Comparison of ENCODE assay signal across 12 cellular contexts in the genomic region with DNA sequence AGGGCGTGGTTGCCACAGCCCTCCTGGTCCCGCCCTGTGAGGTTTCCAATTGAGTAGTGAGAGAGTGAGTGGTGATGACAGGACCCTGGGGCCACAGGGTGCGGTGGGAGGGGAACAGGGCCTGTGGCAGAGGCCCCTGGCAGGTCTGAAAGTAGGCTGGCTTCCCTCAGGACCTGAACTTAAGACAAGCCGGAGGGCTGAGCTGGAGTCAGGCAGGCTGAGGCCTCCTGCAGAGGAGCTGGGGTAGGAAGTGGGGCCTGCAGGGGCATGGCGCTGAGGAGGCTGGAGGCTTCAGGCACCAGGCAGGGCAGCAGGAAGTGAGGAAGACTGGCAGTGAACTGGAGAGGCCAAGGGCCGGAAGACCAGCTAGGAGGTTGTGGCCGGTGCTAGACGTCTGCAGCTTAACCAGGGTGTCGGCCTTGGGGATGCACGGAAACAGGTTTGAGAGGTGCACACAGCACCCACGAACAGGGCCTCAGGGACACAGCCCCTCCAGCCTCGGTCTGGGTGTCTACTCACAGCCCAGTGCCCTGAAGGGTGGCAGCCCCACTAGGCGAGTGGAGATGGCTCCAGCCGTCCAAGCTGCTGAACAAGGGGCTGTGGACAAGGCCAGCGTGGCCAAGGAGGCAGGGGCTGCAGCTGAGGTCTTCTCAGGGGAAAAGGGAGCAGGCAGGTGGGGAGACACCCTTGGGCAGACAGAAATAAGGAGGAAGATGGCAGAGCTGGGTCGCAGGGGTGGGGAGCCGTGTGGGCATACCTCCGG. TPM values are rescaled to one million over a fixed set of nuclear protein-coding genes. Genes with fewer than 3 reads are reported as not detected.
DNase-seq lines count a peak whose midpoint lies in the region; ATAC-seq, FAIRE-seq and TF ChIP-seq lines count a peak whose summit lies in the region.
"Had no signal": no experiment of that assay in that cellular context is flagged by ENCODE, and none has a peak within 500 bp of the region (broad histone marks: within the 10 kb centered on the region; RNA-seq: fewer than 3 reads in every experiment).

No MANE protein-coding gene starts in this region.

- H3K9me3 Mint-ChIP-seq in CD4-positive, CD25-positive, alpha-beta regulatory T cell = no peaks in the 10 kb centered on the region
- H3K9me3 Mint-ChIP-seq in HFFc6 = no peaks in the 10 kb centered on the region
- H3K9me3 Mint-ChIP-seq: nephron progenitor cell had no signal

- no peaks in the 10 kb centered on the region for H3K36me3 Mint-ChIP-seq in CD4-positive, CD25-positive, alpha-beta regulatory T cell
- no peaks in the 10 kb centered on the region for H3K36me3 Mint-ChIP-seq in HFFc6 (ENCODE audit: low read depth)

- peak in 1 of 3 donors; percentile 71 for DNase-seq in CD4-positive, CD25-positive, alpha-beta regulatory T cell
- peak; percentile 15 for DNase-seq in MV-4-11 (lab: John Stamatoyannopoulos, UW)
- DNase-seq in activated effector memory CD4-positive, alpha-beta T cell treated with Interleukin-2 at 50 U/mL for 16 hours = peak; percentile 30
- peak; percentile 24 for DNase-seq in small intestine
- no peak for DNase-seq in HFFc6
- DNase-seq in PC-3 = no peak
- DNase-seq in OCI-M2 (lab: John Stamatoyannopoulos, UW; ENCODE audit: unreplicated experiment) = no peak
- DNase-seq: esophagus squamous epithelium, NCI-H1436 treated with DMSO at 0.1 percent for 48 hours, nephron progenitor cell had no signal

- peak; percentile 45 to 48 for ATAC-seq in CD4-positive, CD25-positive, alpha-beta regulatory T cell (ENCODE audit: low read depth in 2 of 2)
- no peak for ATAC-seq in PC-3
- no peak for ATAC-seq in HG02759 (IDR thresholded peaks at IDR 0.05; ENCODE audit: unreplicated experiment)

- no peak for TF ChIP-seq CTCF in HFFc6 (IDR thresholded peaks at IDR 0.05)
- no peak for TF ChIP-seq CTCF in PC-3 (conservative IDR thresholded peaks at IDR 0.05; ENCODE audit: low read depth, low read length)

- no peaks in the 10 kb centered on the region for H4K20me1 ChIP-seq in PC-3 (ENCODE audit: low read length)

- H3K27ac Mint-ChIP-seq in CD4-positive, CD25-positive, alpha-beta regulatory T cell = peak overlapping the region; percentile 88 to 96 (median 93)
- no peak overlapping the region for H3K27ac Mint-ChIP-seq in HFFc6
- H3K27ac Mint-ChIP-seq: nephron progenitor cell had no signal

- H3K9me2 ChIP-seq in PC-3 (replicated peaks; ENCODE audit: low read length) = no peaks in the 10 kb centered on the region

- H3F3A ChIP-seq in PC-3 (ENCODE audit: low read length, unreplicated experiment) = no peaks in the 10 kb centered on the region

- no peaks in the 10 kb centered on the region for H3K79me2 ChIP-seq in PC-3 (ENCODE audit: low read length)

- peak overlapping the region; percentile 73 for H3K27ac ChIP-seq in CD4-positive, CD25-positive, alpha-beta regulatory T cell (ENCODE audit: insufficient read depth, low read length, poor library complexity, severe bottlenecking)
- H3K27ac ChIP-seq in small intestine (ENCODE audit: low read depth in 1 of 2, low read length in 1 of 2) = peak overlapping the region; percentile 2 to 51
- no peak overlapping the region for H3K27ac ChIP-seq in PC-3 (ENCODE audit: low read length)
- H3K27ac ChIP-seq: breast epithelium had no signal

- H3K4me3 ChIP-seq in CD4-positive, CD25-positive, alpha-beta regulatory T cell (ENCODE audit: low read depth, low read length) = peak overlapping the region; percentile 24
- H3K4me3 ChIP-seq in small intestine (ENCODE audit: low read depth in 1 of 2, low read length in 2 of 2) = peak overlapping the region in 1 of 2 donors; percentile 21
- no peak overlapping the region for H3K4me3 ChIP-seq in PC-3 (ENCODE audit: low read length)
- H3K4me3 ChIP-seq: breast epithelium had no signal

- FAIRE-seq in small intestine (lab: Jason Lieb, UNC) = no peak

- H2AFZ ChIP-seq in PC-3 (ENCODE audit: low read length) = no peak overlapping the region

- BruUV-seq in PC-3 (replicated peaks; lab: Mats Ljungman, UMichigan) = no TSS peak

- no peaks in the 10 kb centered on the region for H3K36me3 ChIP-seq in CD4-positive, CD25-positive, alpha-beta regulatory T cell (ENCODE audit: control insufficient read depth, insufficient read depth, low read length)
- no peaks in the 10 kb centered on the region for H3K36me3 ChIP-seq in small intestine (ENCODE audit: control insufficient read depth in 2 of 2, insufficient read depth in 2 of 2, low read length in 2 of 2)
- no peaks in the 10 kb centered on the region for H3K36me3 ChIP-seq in PC-3 (ENCODE audit: low read depth, low read length)
- H3K36me3 ChIP-seq: breast epithelium, esophagus squamous epithelium had no signal

- H3K27me3 Mint-ChIP-seq in CD4-positive, CD25-positive, alpha-beta regulatory T cell = no peaks in the 10 kb centered on the region
- H3K27me3 Mint-ChIP-seq in HFFc6 (ENCODE audit: insufficient read depth) = peaks cover 18% of the 10 kb centered on the region

- H3K4me1 Mint-ChIP-seq in CD4-positive, CD25-positive, alpha-beta regulatory T cell = peaks cover 5 to 49% (median 31%) of the 10 kb centered on the region in 4 donors
- H3K4me1 Mint-ChIP-seq in HFFc6 (ENCODE audit: low read depth) = no peaks in the 10 kb centered on the region; the same call in 1 of the 2 replicates

- WGBS in small intestine, 3 donors = 64 to 76% (median 72%) methylated on average over 18 of the region's 18 CpGs

- no peak overlapping the region for H3K4me2 ChIP-seq in PC-3 (ENCODE audit: low read length)

- no peaks in the 10 kb centered on the region for H3K27me3 ChIP-seq in CD4-positive, CD25-positive, alpha-beta regulatory T cell (ENCODE audit: control insufficient read depth, insufficient read depth, low read length)
- H3K27me3 ChIP-seq in small intestine (ENCODE audit: control insufficient read depth in 2 of 2, insufficient read depth in 2 of 2, low read length in 2 of 2) (no peaks in the 10 kb centered on the region), PC-3 (ENCODE audit: low read length) (no peaks in the 10 kb centered on the region)
- H3K27me3 ChIP-seq: breast epithelium had no signal

- CTCF ChIA-PET in PC-3 (lab: Charles Lee) = no interaction called here

- peaks cover 44% of the 10 kb centered on the region for H3K4me1 ChIP-seq in CD4-positive, CD25-positive, alpha-beta regulatory T cell (ENCODE audit: control insufficient read depth, insufficient read depth, low read length, poor library complexity, severe bottlenecking)
- no peaks in the 10 kb centered on the region for H3K4me1 ChIP-seq in small intestine (ENCODE audit: control insufficient read depth in 2 of 2, insufficient read depth in 1 of 2, low read depth in 1 of 2, low read length in 1 of 2)
- H3K4me1 ChIP-seq in PC-3 (ENCODE audit: insufficient read depth, low read length) = no peaks in the 10 kb centered on the region
- H3K4me1 ChIP-seq: breast epithelium had no signal

- no peaks in the 10 kb centered on the region for H3K9me3 ChIP-seq in CD4-positive, CD25-positive, alpha-beta regulatory T cell (ENCODE audit: control insufficient read depth in 2 of 2, low read length in 2 of 2)
- H3K9me3 ChIP-seq in small intestine (ENCODE audit: control insufficient read depth, low read depth) (no peaks in the 10 kb centered on the region), PC-3 (ENCODE audit: low read length) (no peaks in the 10 kb centered on the region)
- H3K9me3 ChIP-seq: breast epithelium, esophagus squamous epithelium had no signal

- intact Hi-C loops in PC-3 (cut with micrococcal nuclease) = loop anchor here (5.0 kb wide), 1 partner anchor 38 kb away; no protein-coding TSS in a partner anchor

- H3K9ac ChIP-seq in PC-3 (ENCODE audit: low read length) = no peak overlapping the region

- peak overlapping the region; percentile 26 to 71 (median 71) for H3K4me3 Mint-ChIP-seq in CD4-positive, CD25-positive, alpha-beta regulatory T cell
- H3K4me3 Mint-ChIP-seq in HFFc6 = no peak overlapping the region
- H3K4me3 Mint-ChIP-seq: nephron progenitor cell had no signal

- POLR2A ChIA-PET in PC-3 (lab: Charles Lee; ENCODE audit: unreplicated experiment) = no interaction called here

RNA-seq across cellular contexts. Expression of gene POP4, which starts 17.8 kb away (rescaled TPM):
- total RNA-seq in CD4-positive, CD25-positive, alpha-beta regulatory T cell = 64.3 TPM
- polyA plus RNA-seq in CD4-positive, CD25-positive, alpha-beta regulatory T cell = 100 to 1,000 TPM; 162 to 202 (median 190) TPM
- polyA plus RNA-seq in small intestine = 100 to 1,000 TPM in 1 of 3 donors, 10 to 100 TPM in 2; 79.9 to 102 (median 81.6) TPM
- 100 to 1,000 TPM in 2 of 6 experiments, 10 to 100 TPM in 4; 73.9 to 104 (median 88.8) TPM for total RNA-seq in HFFc6 (2021; fragmentation: NEBNext Ultra II Directional; extraction: Animal tissue kit (Norgen Biotek cat#: 25700))
- total RNA-seq in PC-3 (2014; rRNA removed) = 99.7 and 115 TPM in 2 replicates

RNA-seq across cellular contexts. Expression of gene PLEKHF1, which starts 41.4 kb away (rescaled TPM):
- 21.0 TPM for total RNA-seq in CD4-positive, CD25-positive, alpha-beta regulatory T cell
- 10 to 100 TPM; 23.5 to 49.3 (median 35.2) TPM for polyA plus RNA-seq in CD4-positive, CD25-positive, alpha-beta regulatory T cell
- polyA plus RNA-seq in small intestine = 10 to 100 TPM in 2 of 3 donors, 1 to 10 TPM in 1; 2.2 to 12.2 (median 12.0) TPM
- total RNA-seq in HFFc6 (2021; fragmentation: NEBNext Ultra II Directional; extraction: Animal tissue kit (Norgen Biotek cat#: 25700)) = 1 to 10 TPM; 1.4 to 2.8 (median 2.6) TPM
- 15.9 and 19.7 TPM in 2 replicates for total RNA-seq in PC-3 (2014; rRNA removed)

Comparison
In these comparisons a context has a peak if more than half of its experiments do, and no peak if none do; other contexts are left out.
1. ATAC-seq: peak in CD4-positive, CD25-positive, alpha-beta regulatory T cell (2 of 2); none in PC-3 (single experiment) and HG02759 (single experiment).
2. DNase-seq: peak in MV-4-11 (single experiment), activated effector memory CD4-positive, alpha-beta T cell treated with Interleukin-2 at 50 U/mL for 16 hours (single experiment) and small intestine (single experiment); none in HFFc6 (single experiment), PC-3 (single experiment) and OCI-M2 (single experiment).